ENCODE assay signal across 8 cellular contexts in genomic region chr2:159903404-159904126, GRCh38. TPM values are rescaled to one million over a fixed set of nuclear protein-coding genes. Genes with fewer than 3 reads are reported as not detected.
DNase-seq lines count a peak whose midpoint lies in the region; ATAC-seq and TF ChIP-seq lines count a peak whose summit lies in the region.

No MANE protein-coding gene starts in this region.

- no peak overlapping the region for H3K4me3 ChIP-seq in PC-9

- no peaks in the 10 kb centered on the region for H4K20me1 ChIP-seq in PC-9 (ENCODE audit: insufficient read depth)

- in situ Hi-C loops in GM13976 (cut with MboI; ENCODE audit: low sequenced_read_pairs, unreplicated experiment): no loop called here

- peak overlapping the region; percentile 97 for H3K27ac Mint-ChIP-seq in activated naive CD8-positive, alpha-beta T cell treated with anti-CD3 and anti-CD28 coated beads, Interleukin-2, amount 10 ng/mL, durations not matched to agents 7 days and 5 days

- POLR2A ChIA-PET in PC-9 (lab: Charles Lee; ENCODE audit: unreplicated experiment): no interaction called here
- POLR2A ChIA-PET in activated naive CD8-positive, alpha-beta T cell treated with anti-CD3 and anti-CD28 coated beads, Interleukin-2, amount 10 ng/mL, durations not matched to agents 7 days and 5 days (lab: Charles Lee): interaction anchor here (1.2 to 1.7 kb wide), 2 partner anchors 8 to 191 kb away, joined by 7 to 17 read pairs; partner anchors contain the start of gene MARCHF7

- CTCF ChIA-PET in PC-9 (lab: Charles Lee): no interaction called here

- H3K9me2 ChIP-seq in PC-9 (ENCODE audit: insufficient read depth): no peaks in the 10 kb centered on the region

- no peaks in the 10 kb centered on the region for H3K79me2 ChIP-seq in PC-9 (ENCODE audit: low read depth)

- no peaks in the 10 kb centered on the region for H3K27me3 ChIP-seq in PC-9 (ENCODE audit: insufficient read depth, low read depth)
- no peaks in the 10 kb centered on the region for H3K27me3 ChIP-seq in layer of hippocampus (ENCODE audit: control insufficient read depth, insufficient read depth, low read length)

- no peak for TF ChIP-seq CTCF in GM13976 (IDR thresholded peaks at IDR 0.05; ENCODE audit: borderline replicate concordance, control extremely low read depth, extremely low read depth, insufficient read depth, missing control alignments)
- no peak for TF ChIP-seq CTCF in PC-9 (conservative IDR thresholded peaks at IDR 0.05)

- peak overlapping the region; percentile 98 for H3K4me3 Mint-ChIP-seq in activated naive CD8-positive, alpha-beta T cell treated with anti-CD3 and anti-CD28 coated beads, Interleukin-2, amount 10 ng/mL, durations not matched to agents 7 days and 5 days

- H3K36me3 ChIP-seq in PC-9 (ENCODE audit: low read depth): no peaks in the 10 kb centered on the region

- H2AFZ ChIP-seq in PC-9: no peak overlapping the region

- intact Hi-C loops in PC-9 (cut with micrococcal nuclease; ENCODE audit: unreplicated experiment): loop anchor here (2.0 kb wide), 1 partner anchor 57 kb away; no protein-coding TSS in a partner anchor

- DNase-seq in GM13976 (ENCODE audit: low spot score): peak; percentile 39
- peak in 1 of 2 experiments; percentile 29 for DNase-seq in PC-9
- peak; percentile 65 for DNase-seq in activated naive CD8-positive, alpha-beta T cell treated with anti-CD3 and anti-CD28 coated beads, Interleukin-2, amount 10 ng/mL, durations not matched to agents 7 days and 5 days
- DNase-seq in stimulated activated CD4-positive, alpha-beta T cell treated with anti-CD3 and anti-CD28 coated beads, TNF-alpha, amount 100 ng/mL, for 4 hours (ENCODE audit: low read depth in 3 of 3): peak; percentile 23 to 41 (median 32)
- DNase-seq in cerebellar nuclear complex (lab: John Stamatoyannopoulos, UW): no peak
- no peak for DNase-seq in inferior parietal cortex (ENCODE audit: extremely low spot score)

- no peaks in the 10 kb centered on the region for H3K9me3 Mint-ChIP-seq in activated naive CD8-positive, alpha-beta T cell treated with anti-CD3 and anti-CD28 coated beads, Interleukin-2, amount 10 ng/mL, durations not matched to agents 7 days and 5 days

- H3K36me3 Mint-ChIP-seq in activated naive CD8-positive, alpha-beta T cell treated with anti-CD3 and anti-CD28 coated beads, Interleukin-2, amount 10 ng/mL, durations not matched to agents 7 days and 5 days: peaks cover 5% of the 10 kb centered on the region

- 0 out of 2 replicates have a peak, but pooled peaks cover 6% of the 10 kb centered on the region for H3K4me1 ChIP-seq in PC-9 (replicated peaks; ENCODE audit: insufficient read depth)

- BruUV-seq in PC-9 (replicated peaks; lab: Mats Ljungman, UMichigan): TSS peak; percentile 43

- H3K4me2 ChIP-seq in PC-9: 0 out of 2 replicates have a peak overlapping the region, but pooled peaks have one; percentile 74

- no peak overlapping the region for H3K27ac ChIP-seq in PC-9
- H3K27ac ChIP-seq in layer of hippocampus (ENCODE audit: low read depth, low read length): peak overlapping the region; percentile 52

- H3F3A ChIP-seq in PC-9 (ENCODE audit: insufficient read depth, low read depth): no peaks in the 10 kb centered on the region

- peak; percentile 26 for ATAC-seq in HG02642 (IDR thresholded peaks at IDR 0.05; ENCODE audit: poor library complexity, unreplicated experiment)
- peak; percentile 58 for ATAC-seq in activated naive CD8-positive, alpha-beta T cell treated with anti-CD3 and anti-CD28 coated beads, Interleukin-2, amount 10 ng/mL, durations not matched to agents 7 days and 5 days (ENCODE audit: low read depth)

- peaks cover 2% of the 10 kb centered on the region for H3K27me3 Mint-ChIP-seq in activated naive CD8-positive, alpha-beta T cell treated with anti-CD3 and anti-CD28 coated beads, Interleukin-2, amount 10 ng/mL, durations not matched to agents 7 days and 5 days

- peaks cover 18% of the 10 kb centered on the region for H3K4me1 Mint-ChIP-seq in activated naive CD8-positive, alpha-beta T cell treated with anti-CD3 and anti-CD28 coated beads, Interleukin-2, amount 10 ng/mL, durations not matched to agents 7 days and 5 days

- no peaks in the 10 kb centered on the region for H3K9me3 ChIP-seq in PC-9 (ENCODE audit: insufficient read depth, low read depth)

RNA-seq across cellular contexts. Expression of gene LY75, which starts 1.0 kb away (rescaled TPM):
- 10.6 and 14.4 TPM in 2 replicates for total RNA-seq in PC-9 (2021)
- total RNA-seq in activated naive CD8-positive, alpha-beta T cell treated with anti-CD3 and anti-CD28 coated beads, Interleukin-2, amount 10 ng/mL, durations not matched to agents 7 days and 5 days: 10 to 100 TPM; 29.7 to 34.7 TPM

Comparison
In these comparisons a context has a peak if more than half of its experiments do, and no peak if none do; other contexts are left out.
1. DNase-seq: peak in GM13976 (single experiment), activated naive CD8-positive, alpha-beta T cell treated with anti-CD3 and anti-CD28 coated beads, Interleukin-2, amount 10 ng/mL, durations not matched to agents 7 days and 5 days (single experiment) and stimulated activated CD4-positive, alpha-beta T cell treated with anti-CD3 and anti-CD28 coated beads, TNF-alpha, amount 100 ng/mL, for 4 hours (3 of 3); none in cerebellar nuclear complex (0 of 2) and inferior parietal cortex (single experiment).